In genomic region chr16:1614226-1615102, GRCh38 we compare ENCODE assay signal across 8 cellular contexts. TPM values are rescaled to one million over a fixed set of nuclear protein-coding genes. Genes with fewer than 3 reads are reported as not detected.
DNase-seq lines count a peak whose midpoint lies in the region; ATAC-seq, FAIRE-seq and TF ChIP-seq lines count a peak whose summit lies in the region.

No MANE protein-coding gene starts in this region.

- H3K4me1 Mint-ChIP-seq in HFFc6 (ENCODE audit: low read depth) (peaks cover 27% of the 10 kb centered on the region), osteocyte (ENCODE audit: unreplicated experiment) (peaks cover 40% of the 10 kb centered on the region)
- peaks cover 50% of the 10 kb centered on the region for H3K4me1 Mint-ChIP-seq in activated CD8-positive, alpha-beta T cell treated with anti-CD3 and anti-CD28 coated beads, Interleukin-2, amount 10 ng/mL, durations not matched to agents 7 days and 5 days (ENCODE audit: low read depth)

- H3K27ac Mint-ChIP-seq in HFFc6 (peak overlapping the region; percentile 82), osteocyte (ENCODE audit: unreplicated experiment) (peak overlapping the region; percentile 83)
- H3K27ac Mint-ChIP-seq in activated CD8-positive, alpha-beta T cell treated with anti-CD3 and anti-CD28 coated beads, Interleukin-2, amount 10 ng/mL, durations not matched to agents 7 days and 5 days, result no peak overlapping the region

- H3K9me3 Mint-ChIP-seq in HFFc6, result no peaks in the 10 kb centered on the region
- H3K9me3 Mint-ChIP-seq in activated CD8-positive, alpha-beta T cell treated with anti-CD3 and anti-CD28 coated beads, Interleukin-2, amount 10 ng/mL, durations not matched to agents 7 days and 5 days (ENCODE audit: insufficient read depth), result no peaks in the 10 kb centered on the region
- no peaks in the 10 kb centered on the region for H3K9me3 Mint-ChIP-seq in osteocyte (ENCODE audit: unreplicated experiment)

- H3K27me3 Mint-ChIP-seq in HFFc6 (ENCODE audit: insufficient read depth) (peaks cover 4% of the 10 kb centered on the region), osteocyte (ENCODE audit: unreplicated experiment) (no peaks in the 10 kb centered on the region)
- no peaks in the 10 kb centered on the region for H3K27me3 Mint-ChIP-seq in activated CD8-positive, alpha-beta T cell treated with anti-CD3 and anti-CD28 coated beads, Interleukin-2, amount 10 ng/mL, durations not matched to agents 7 days and 5 days (ENCODE audit: low read depth)

- CTCF ChIA-PET in BJ (lab: Yijun Ruan, JAX), result interaction anchor here (1.5 kb wide), 1 partner anchor 91 kb away, joined by 6 read pairs; the partner anchor contains the start of gene MAPK8IP3
- CTCF ChIA-PET in activated CD8-positive, alpha-beta T cell treated with anti-CD3 and anti-CD28 coated beads, Interleukin-2, amount 10 ng/mL, durations not matched to agents 7 days and 5 days (lab: Charles Lee), result interaction anchor here (1.0 kb wide), 1 partner anchor 91 kb away, joined by 4 read pairs; the partner anchor contains the start of gene MAPK8IP3

- peaks cover 7% of the 10 kb centered on the region for H3K36me3 ChIP-seq in BJ (ENCODE audit: control insufficient read depth, insufficient read depth, low read length)

- TF ChIP-seq CTCF in BJ (IDR thresholded peaks at IDR 0.05; ENCODE audit: insufficient read depth, low read depth, low read length) (no peak), HFFc6 (IDR thresholded peaks at IDR 0.05) (no peak), fibroblast of pulmonary artery (IDR thresholded peaks at IDR 0.05; ENCODE audit: low read length, missing control alignments) (no peak), osteocyte (IDR thresholded peaks at IDR 0.05) (no peak)

- peak overlapping the region; percentile 86 for H3K4me3 ChIP-seq in BJ (ENCODE audit: low read depth, low read length)
- peak overlapping the region; percentile 80 for H3K4me3 ChIP-seq in fibroblast of pulmonary artery (replicated peaks; ENCODE audit: low read depth, low read length)

- H3K4me3 Mint-ChIP-seq in HFFc6 (peak overlapping the region; percentile 88), osteocyte (ENCODE audit: unreplicated experiment) (peak overlapping the region; percentile 82)
- peak overlapping the region; percentile 80 for H3K4me3 Mint-ChIP-seq in activated CD8-positive, alpha-beta T cell treated with anti-CD3 and anti-CD28 coated beads, Interleukin-2, amount 10 ng/mL, durations not matched to agents 7 days and 5 days

- POLR2A ChIA-PET in BJ (lab: Charles Lee), result no interaction called here
- POLR2A ChIA-PET in activated CD8-positive, alpha-beta T cell treated with anti-CD3 and anti-CD28 coated beads, Interleukin-2, amount 10 ng/mL, durations not matched to agents 7 days and 5 days (lab: Charles Lee), result interaction anchor here (1.5 kb wide), 1 partner anchor 92 kb away, joined by 3 read pairs; the partner anchor contains the start of gene MAPK8IP3

- H3K36me3 Mint-ChIP-seq in HFFc6 (ENCODE audit: low read depth), result peaks cover 9% of the 10 kb centered on the region; the same call in 1 of the 2 replicates
- H3K36me3 Mint-ChIP-seq in activated CD8-positive, alpha-beta T cell treated with anti-CD3 and anti-CD28 coated beads, Interleukin-2, amount 10 ng/mL, durations not matched to agents 7 days and 5 days (ENCODE audit: low read depth), result peaks cover 34% of the 10 kb centered on the region
- peaks cover 12% of the 10 kb centered on the region for H3K36me3 Mint-ChIP-seq in osteocyte (ENCODE audit: unreplicated experiment)

- ATAC-seq in activated CD8-positive, alpha-beta T cell treated with anti-CD3 and anti-CD28 coated beads, Interleukin-2, amount 10 ng/mL, durations not matched to agents 7 days and 5 days, result no peak
- no peak for ATAC-seq in GM18909 (IDR thresholded peaks at IDR 0.05; ENCODE audit: poor library complexity, unreplicated experiment)

- no peak for DNase-seq in BJ (ENCODE audit: low read depth)
- DNase-seq in HFFc6, result peak; percentile 15
- peak; percentile 38 for DNase-seq in activated CD8-positive, alpha-beta T cell treated with anti-CD3 and anti-CD28 coated beads, Interleukin-2, amount 10 ng/mL, durations not matched to agents 7 days and 5 days
- DNase-seq in fibroblast of pulmonary artery (ENCODE audit: low read depth), result peak; percentile 46
- no peak for DNase-seq in osteocyte (ENCODE audit: extremely low spot score, unreplicated experiment)
- no peak for DNase-seq in RCC 7860 (ENCODE audit: low spot score)
- no peak for DNase-seq in SKM-1 (lab: John Stamatoyannopoulos, UW; ENCODE audit: unreplicated experiment)

- no peaks in the 10 kb centered on the region for H3K27me3 ChIP-seq in BJ (ENCODE audit: control insufficient read depth, insufficient read depth, low read length)

- FAIRE-seq in RCC 7860 (lab: Jason Lieb, UNC), result no peak

RNA-seq across cellular contexts. Expression of gene CRAMP1, which starts 2.3 kb away (rescaled TPM):
- 5.2 and 8.0 TPM in 2 replicates for polyA plus RNA-seq in BJ (2011; rRNA removed)
- polyA minus RNA-seq in BJ (2011; rRNA and poly(A)+ RNA removed), result 9.2 and 9.4 TPM in 2 replicates
- 10 to 100 TPM; 10.7 to 14.2 (median 12.4) TPM for total RNA-seq in HFFc6 (2021; fragmentation: NEBNext Ultra II Directional; extraction: Animal tissue kit (Norgen Biotek cat#: 25700))
- 10 to 100 TPM; 23.9 to 25.2 TPM for total RNA-seq in activated CD8-positive, alpha-beta T cell treated with anti-CD3 and anti-CD28 coated beads, Interleukin-2, amount 10 ng/mL, durations not matched to agents 7 days and 5 days
- 29.4 and 30.1 TPM in 2 replicates for total RNA-seq in osteocyte

RNA-seq across cellular contexts. Expression of gene IFT140, which starts 2.6 kb away (rescaled TPM):
- polyA plus RNA-seq in BJ (2011; rRNA removed), result 5.3 and 10.4 TPM in 2 replicates
- 15.0 and 25.1 TPM in 2 replicates for polyA minus RNA-seq in BJ (2011; rRNA and poly(A)+ RNA removed)
- 10 to 100 TPM; 11.1 to 15.6 (median 13.2) TPM for total RNA-seq in HFFc6 (2021; fragmentation: NEBNext Ultra II Directional; extraction: Animal tissue kit (Norgen Biotek cat#: 25700))
- 10 to 100 TPM; 10.3 to 15.4 TPM for total RNA-seq in activated CD8-positive, alpha-beta T cell treated with anti-CD3 and anti-CD28 coated beads, Interleukin-2, amount 10 ng/mL, durations not matched to agents 7 days and 5 days
- total RNA-seq in osteocyte, result 36.4 and 38.2 TPM in 2 replicates

Comparison
In these comparisons a context has a peak if more than half of its experiments do, and no peak if none do; other contexts are left out.
1. DNase-seq: peak in HFFc6 (single experiment), activated CD8-positive, alpha-beta T cell treated with anti-CD3 and anti-CD28 coated beads, Interleukin-2, amount 10 ng/mL, durations not matched to agents 7 days and 5 days (single experiment) and fibroblast of pulmonary artery (single experiment); none in BJ (single experiment), osteocyte (single experiment), RCC 7860 (single experiment) and SKM-1 (single experiment).
2. Peak in every context shown above with its lines, with median percentiles within 50 percentile points of each other: H3K4me3 Mint-ChIP-seq.